Comparison of ENCODE assay signal across 8 cellular contexts in the genomic region with DNA sequence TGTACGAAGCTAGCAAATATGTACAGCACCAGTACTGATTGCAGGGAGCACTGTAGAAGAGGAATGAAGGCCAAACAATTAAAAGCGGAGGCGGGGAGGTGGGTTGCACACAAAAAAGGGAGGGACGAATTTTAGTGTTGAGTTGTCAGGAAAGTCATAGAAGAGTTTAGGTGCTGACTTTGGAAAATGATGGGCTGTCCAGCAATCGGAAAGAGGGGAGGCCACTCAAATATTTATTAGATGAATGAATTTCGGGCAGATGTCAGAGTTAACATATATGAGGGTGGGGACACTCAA. TPM values are rescaled to one million over a fixed set of nuclear protein-coding genes. Genes with fewer than 3 reads are reported as not detected.
A peak's percentile ranks its signal among the peaks of the same experiment; 100 is the strongest.
DNase-seq lines count a peak whose midpoint lies in the region; ATAC-seq and TF ChIP-seq lines count a peak whose summit lies in the region.

No MANE protein-coding gene starts in this region.

- H3K27me3 Mint-ChIP-seq in activated T-cell treated with anti-CD3 and anti-CD28 coated beads, Interleukin-2, amount 50 U/mL, for 4 hours (ENCODE audit: low read depth): no peaks in the 10 kb centered on the region

- H3K36me3 ChIP-seq in thyroid gland: no peaks in the 10 kb centered on the region

- TF ChIP-seq POLR2A in lower leg skin (IDR thresholded peaks at IDR 0.05): no peak
- no peak for TF ChIP-seq POLR2A in thyroid gland (IDR thresholded peaks at IDR 0.05)

- peaks cover 38% of the 10 kb centered on the region for H3K4me1 Mint-ChIP-seq in activated T-cell treated with anti-CD3 and anti-CD28 coated beads, Interleukin-2, amount 50 U/mL, for 4 hours (ENCODE audit: low read depth)

- peaks cover 16 to 20% of the 10 kb centered on the region in 2 donors for H3K4me1 ChIP-seq in thyroid gland

- WGBS in lower leg skin, 2 donors: 52 to 53% methylated on average over 6 of the region's 6 CpGs
- WGBS in thyroid gland, 2 donors: 60 to 64% methylated on average over 6 of the region's 6 CpGs

- H3K9me3 Mint-ChIP-seq in activated T-cell treated with anti-CD3 and anti-CD28 coated beads, Interleukin-2, amount 50 U/mL, for 4 hours: no peaks in the 10 kb centered on the region

- DNase-seq in activated T-cell treated with anti-CD3 and anti-CD28 coated beads, Interleukin-2, amount 50 U/mL, for 4 hours: no peak
- DNase-seq in activated T-cell treated with anti-CD3 and anti-CD28 coated beads, Interleukin-2, amount 50 U/mL, for 48 hours: no peak
- DNase-seq in astrocyte of the spinal cord (ENCODE audit: low read depth, low spot score) (no peak), lower leg skin (ENCODE audit: low spot score in 2 of 2) (no peak), thyroid gland (no peak), SK-N-DZ (ENCODE audit: low spot score) (no peak), NCI-H524 treated with DMSO at 0.1 percent for 48 hours (lab: John Stamatoyannopoulos, UW) (no peak), GM19240 (ENCODE audit: insufficient read length, low spot score) (no peak)

- peaks cover 7% of the 10 kb centered on the region for H3K36me3 Mint-ChIP-seq in activated T-cell treated with anti-CD3 and anti-CD28 coated beads, Interleukin-2, amount 50 U/mL, for 4 hours (ENCODE audit: insufficient read depth)

- no peaks in the 10 kb centered on the region for H3K9me3 ChIP-seq in thyroid gland

- peak overlapping the region; percentile 93 for H3K4me3 Mint-ChIP-seq in activated T-cell treated with anti-CD3 and anti-CD28 coated beads, Interleukin-2, amount 50 U/mL, for 4 hours

- ATAC-seq in activated T-cell treated with anti-CD3 and anti-CD28 coated beads, Interleukin-2, amount 50 U/mL, for 4 hours: no peak

- no peaks in the 10 kb centered on the region for H3K27me3 ChIP-seq in thyroid gland

- H3K4me3 ChIP-seq in astrocyte of the spinal cord (ENCODE audit: low read depth, low read length) (peak overlapping the region; percentile 91), lower leg skin (ENCODE audit: low read depth, poor library complexity, severe bottlenecking) (peak overlapping the region; percentile 99), thyroid gland (replicated peaks in 1 of 3) (peak overlapping the region; percentile 75 to 99 (median 76))

- intact Hi-C loops in lower leg skin (cut with DNase I; ENCODE audit: low total_unique reads): no loop called here
- intact Hi-C loops in thyroid gland (cut with DNase I): no loop called here

- TF ChIP-seq CTCF in astrocyte of the spinal cord (IDR thresholded peaks at IDR 0.05; ENCODE audit: low read depth, low read length) (no peak), lower leg skin (IDR thresholded peaks at IDR 0.05) (no peak), thyroid gland (IDR thresholded peaks at IDR 0.05) (no peak)

- H3K27ac ChIP-seq in thyroid gland: peak overlapping the region; percentile 86 to 92 (median 86)

- in situ Hi-C loops in astrocyte of the spinal cord (cut with HindIII; ENCODE audit: low sequenced_read_pairs): no loop called here

RNA-seq across cellular contexts. Expression of a gene that starts 0.5 kb away (rescaled TPM):
- total RNA-seq in activated T-cell treated with anti-CD3 and anti-CD28 coated beads, Interleukin-2, amount 50 U/mL, for 4 hours: 10 to 100 TPM; 24.7 to 26.9 (median 26.5) TPM
- total RNA-seq in lower leg skin: 10 to 100 TPM; 30.6 to 35.0 (median 31.5) TPM
- 10 to 100 TPM; 26.5 to 37.2 (median 29.6) TPM for total RNA-seq in thyroid gland
- polyA plus RNA-seq in SK-N-DZ (2014; cell fraction: cytosol; rRNA removed): 10.6 and 10.8 TPM in 2 replicates
- 18.8 and 22.1 TPM in 2 replicates for polyA plus RNA-seq in SK-N-DZ (2014; cell fraction: nucleus; rRNA removed)

RNA-seq across cellular contexts. Expression of a gene that starts 56.0 kb away (rescaled TPM):
- total RNA-seq in activated T-cell treated with anti-CD3 and anti-CD28 coated beads, Interleukin-2, amount 50 U/mL, for 4 hours: 10 to 100 TPM in 1 of 3 donors, 1 to 10 TPM in 2; 2.5 to 15.8 (median 5.1) TPM
- total RNA-seq in lower leg skin: 1 to 10 TPM in 3 of 4 donors, under 1 TPM in 1; 0.88 to 2.8 (median 2.2) TPM
- 10 to 100 TPM; 14.7 to 22.2 (median 15.4) TPM for total RNA-seq in thyroid gland
- 4.8 and 5.0 TPM in 2 replicates for polyA plus RNA-seq in SK-N-DZ (2014; cell fraction: cytosol; rRNA removed)
- polyA plus RNA-seq in SK-N-DZ (2014; cell fraction: nucleus; rRNA removed): 4.7 and 5.1 TPM in 2 replicates
